In the genomic region with DNA sequence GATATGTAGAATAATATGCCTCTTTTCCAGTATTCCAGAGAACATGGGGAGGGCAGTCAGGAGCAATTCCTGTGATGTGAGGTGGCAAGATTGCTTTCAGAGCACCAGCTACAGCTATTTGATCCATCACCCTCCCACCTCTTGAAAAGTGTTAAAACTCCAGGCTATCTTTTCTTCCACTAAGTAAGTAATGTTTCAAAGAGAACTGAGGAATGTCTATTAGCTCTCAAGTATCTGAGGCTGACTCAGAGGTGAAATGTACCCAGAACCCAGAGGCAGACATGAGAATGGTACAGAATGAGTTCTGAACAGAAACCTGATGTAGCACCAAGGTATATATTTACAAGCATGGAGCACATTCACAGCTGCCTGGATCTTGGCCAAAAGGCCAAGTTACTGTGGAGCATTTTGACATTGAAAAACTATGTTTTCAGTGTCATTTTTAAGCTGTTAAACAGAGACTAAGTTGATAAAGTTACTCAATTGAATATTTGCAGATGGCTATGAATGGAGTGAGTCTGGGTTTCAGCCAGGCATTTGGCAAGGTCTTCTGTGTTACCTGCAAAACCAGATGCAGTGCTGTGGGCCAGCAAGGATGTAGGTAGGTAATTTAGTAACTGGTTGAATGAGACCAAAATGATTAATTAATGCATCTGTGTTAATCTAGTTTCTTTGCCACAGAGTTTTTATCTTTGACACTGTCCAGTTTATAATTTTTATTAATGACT, we compare ENCODE assay signal across 23 cellular contexts.
DNase-seq lines count a peak whose midpoint lies in the region; ATAC-seq and TF ChIP-seq lines count a peak whose summit lies in the region.
"Had no signal": no experiment of that assay in that cellular context is flagged by ENCODE, and none has a peak within 500 bp of the region (broad histone marks: within the 10 kb centered on the region; RNA-seq: fewer than 3 reads in every experiment).

No MANE protein-coding gene starts in this region.

- CTCF ChIA-PET in SK-N-SH (lab: Yijun Ruan, JAX) = no interaction called here

- no peak for TF ChIP-seq EP300 in SK-N-SH (IDR thresholded peaks at IDR 0.05; ENCODE audit: borderline replicate concordance in 1 of 2, low read depth in 1 of 2, low read length in 1 of 2)

- ATAC-seq in SK-N-SH treated with all-trans-retinoic acid at 6 μM for 48 hours (peak; percentile 46; the same call in 2 of the 3 replicates), lung (ENCODE audit: insufficient read depth, low FRiP score) (peak; percentile 28)
- ATAC-seq: GM12878; GM23338; natural killer cell treated with Interleukin-12 subunit alpha and Interleukin-12 subunit beta and Interleukin-15 and Interleukin-18, amount 100 ng/mL, for 72 hours; stimulated activated effector memory CD8-positive, alpha-beta T cell treated with anti-CD3 and anti-CD28 coated beads, Interleukin-12 subunit alpha, Interleukin-12 subunit beta, amount 100 ng/mL, for 72 hours had no signal

- peaks cover 0 to 4% of the 10 kb centered on the region in 2 experiments; a peak in 3 of 4 replicates for H3K4me1 ChIP-seq in SK-N-SH (ENCODE audit: control insufficient read depth in 1 of 2, insufficient read depth in 2 of 2, low read depth in 1 of 2, low read length in 1 of 2)
- no peaks in the 10 kb centered on the region for H3K4me1 ChIP-seq in lung (ENCODE audit: control insufficient read depth in 2 of 2, insufficient read depth in 2 of 2, low read length in 2 of 2)

- H3K27ac ChIP-seq in SK-N-SH (ENCODE audit: low read depth in 2 of 2, low read length in 1 of 2) (no peak overlapping the region), lung (ENCODE audit: low read depth in 1 of 2, low read length in 1 of 2) (no peak overlapping the region)
- H3K27ac ChIP-seq: BLaER1 treated with 17β-estradiol and CSF1 and Interleukin-3, amounts not matched to agents 10 nM and 100 nM had no signal

- no peaks in the 10 kb centered on the region for H3K36me3 Mint-ChIP-seq in type B pancreatic cell
- no peaks in the 10 kb centered on the region for H3K36me3 Mint-ChIP-seq in T-helper 2 cell treated with Interferon-gamma antibody and Interleukin-4, amounts not matched to agents 5 μg/mL and 100 μg/mL, for 36 hours (ENCODE audit: low read depth)
- H3K36me3 Mint-ChIP-seq: natural killer cell treated with Interleukin-12 subunit alpha and Interleukin-12 subunit beta and Interleukin-15 and Interleukin-18, amount 100 ng/mL, for 72 hours; stimulated activated effector memory CD8-positive, alpha-beta T cell treated with anti-CD3 and anti-CD28 coated beads, Interleukin-12 subunit alpha, Interleukin-12 subunit beta, amount 100 ng/mL, for 72 hours had no signal

- no peak for DNase-seq in SK-N-SH
- peak; percentile 19 for DNase-seq in astrocyte of the spinal cord (ENCODE audit: low read depth, low spot score)
- no peak for DNase-seq in lung (ENCODE audit: low spot score)
- no peak for DNase-seq in type B pancreatic cell (ENCODE audit: extremely low spot score, unreplicated experiment)
- no peak for DNase-seq in T-helper 2 cell treated with Interferon-gamma antibody and Interleukin-4, amounts not matched to agents 5 μg/mL and 100 μg/mL, for 36 hours (ENCODE audit: low spot score)
- DNase-seq in GM13977 (ENCODE audit: low spot score) = no peak
- DNase-seq in NCI-H2227 treated with DMSO at 0.1 percent for 48 hours (lab: John Stamatoyannopoulos, UW) = no peak
- DNase-seq: activated CD4-positive, alpha-beta T cell treated with anti-CD3 and anti-CD28 coated beads, Interleukin-2, amount 50 U/mL, for 4 hours; activated CD8-positive, alpha-beta memory T cell treated with anti-CD3 and anti-CD28 coated beads, Interleukin-2, amount 50 U/mL, for 48 hours; activated effector memory CD4-positive, alpha-beta T cell treated with anti-CD3 and anti-CD28 coated beads, Interleukin-2, amount 50 U/mL, for 16 hours; amniotic stem cell; central memory CD4-positive, alpha-beta T cell; erythroblast; foreskin melanocyte; kidney; midbrain; NCI-H526 had no signal

- no peaks in the 10 kb centered on the region for H3K36me3 ChIP-seq in SK-N-SH (replicated peaks in 1 of 2; ENCODE audit: control insufficient read depth in 1 of 2, insufficient read depth in 2 of 2, low read length in 1 of 2)
- H3K36me3 ChIP-seq in lung (ENCODE audit: control insufficient read depth in 2 of 2, insufficient read depth in 2 of 2, low read length in 2 of 2) = no peaks in the 10 kb centered on the region
- H3K36me3 ChIP-seq: BLaER1 treated with 17β-estradiol and CSF1 and Interleukin-3, amounts not matched to agents 10 nM and 100 nM had no signal

- no peak for TF ChIP-seq RAD21 in SK-N-SH (IDR thresholded peaks at IDR 0.05; ENCODE audit: low read length)

- H3K27me3 Mint-ChIP-seq in type B pancreatic cell = no peaks in the 10 kb centered on the region
- H3K27me3 Mint-ChIP-seq in T-helper 2 cell treated with Interferon-gamma antibody and Interleukin-4, amounts not matched to agents 5 μg/mL and 100 μg/mL, for 36 hours (ENCODE audit: low read depth) = no peaks in the 10 kb centered on the region

- no peaks in the 10 kb centered on the region for H3K9me2 ChIP-seq in SK-N-SH

- no peak overlapping the region for H3K9ac ChIP-seq in SK-N-SH
- H3K9ac ChIP-seq: BLaER1 treated with 17β-estradiol and CSF1 and Interleukin-3, amounts not matched to agents 10 nM and 100 nM had no signal

- no peaks in the 10 kb centered on the region for H4K20me1 ChIP-seq in SK-N-SH (ENCODE audit: insufficient read depth)
- H4K20me1 ChIP-seq: BLaER1 treated with 17β-estradiol and CSF1 and Interleukin-3, amounts not matched to agents 10 nM and 100 nM had no signal

- peaks cover 5% of the 10 kb centered on the region for H3K4me1 Mint-ChIP-seq in type B pancreatic cell (ENCODE audit: unreplicated experiment)
- H3K4me1 Mint-ChIP-seq in T-helper 2 cell treated with Interferon-gamma antibody and Interleukin-4, amounts not matched to agents 5 μg/mL and 100 μg/mL, for 36 hours (ENCODE audit: low read depth) = peaks cover 41% of the 10 kb centered on the region

- in situ Hi-C loops in astrocyte of the spinal cord (cut with HindIII; ENCODE audit: low sequenced_read_pairs) = no loop called here
- in situ Hi-C loops in GM13977 (cut with MboI; ENCODE audit: low pct_unique_long_range_greater_than_20kb, low sequenced_read_pairs, unreplicated experiment) = no loop called here

- no peaks in the 10 kb centered on the region for H3K9me3 Mint-ChIP-seq in type B pancreatic cell
- H3K9me3 Mint-ChIP-seq in T-helper 2 cell treated with Interferon-gamma antibody and Interleukin-4, amounts not matched to agents 5 μg/mL and 100 μg/mL, for 36 hours = peaks cover 2% of the 10 kb centered on the region
- H3K9me3 Mint-ChIP-seq: GM23338; stimulated activated effector memory CD8-positive, alpha-beta T cell treated with anti-CD3 and anti-CD28 coated beads, Interleukin-12 subunit alpha, Interleukin-12 subunit beta, amount 100 ng/mL, for 72 hours had no signal

- H3K4me3 Mint-ChIP-seq in type B pancreatic cell = no peak overlapping the region
- no peak overlapping the region for H3K4me3 Mint-ChIP-seq in T-helper 2 cell treated with Interferon-gamma antibody and Interleukin-4, amounts not matched to agents 5 μg/mL and 100 μg/mL, for 36 hours
- H3K4me3 Mint-ChIP-seq: GM23338; natural killer cell treated with Interleukin-12 subunit alpha and Interleukin-12 subunit beta and Interleukin-15 and Interleukin-18, amount 100 ng/mL, for 72 hours; stimulated activated effector memory CD8-positive, alpha-beta T cell treated with anti-CD3 and anti-CD28 coated beads, Interleukin-12 subunit alpha, Interleukin-12 subunit beta, amount 100 ng/mL, for 72 hours had no signal

- peaks cover 4% of the 10 kb centered on the region for H3F3A ChIP-seq in SK-N-SH (replicated peaks; ENCODE audit: insufficient read depth)

- H3K9me3 ChIP-seq in SK-N-SH = no peaks in the 10 kb centered on the region
- no peaks in the 10 kb centered on the region for H3K9me3 ChIP-seq in lung (ENCODE audit: control insufficient read depth in 2 of 2, insufficient read depth in 1 of 2, low read length in 1 of 2)

- H3K27me3 ChIP-seq in SK-N-SH (ENCODE audit: insufficient read depth) (no peaks in the 10 kb centered on the region), lung (ENCODE audit: control insufficient read depth, insufficient read depth) (no peaks in the 10 kb centered on the region)
- H3K27me3 ChIP-seq: BLaER1 treated with 17β-estradiol and CSF1 and Interleukin-3, amounts not matched to agents 10 nM and 100 nM had no signal

- H3K4me3 ChIP-seq in SK-N-SH (ENCODE audit: low read depth in 2 of 2, low read length in 1 of 2) = no peak overlapping the region
- no peak overlapping the region for H3K4me3 ChIP-seq in astrocyte of the spinal cord (ENCODE audit: low read depth, low read length)
- H3K4me3 ChIP-seq in lung = no peak overlapping the region
- H3K4me3 ChIP-seq: BLaER1 treated with 17β-estradiol and CSF1 and Interleukin-3, amounts not matched to agents 10 nM and 100 nM; GM12878; GM23338 had no signal

- H3K27ac Mint-ChIP-seq in type B pancreatic cell = peak overlapping the region; percentile 21
- H3K27ac Mint-ChIP-seq in T-helper 2 cell treated with Interferon-gamma antibody and Interleukin-4, amounts not matched to agents 5 μg/mL and 100 μg/mL, for 36 hours = no peak overlapping the region
- H3K27ac Mint-ChIP-seq: GM23338; natural killer cell treated with Interleukin-12 subunit alpha and Interleukin-12 subunit beta and Interleukin-15 and Interleukin-18, amount 100 ng/mL, for 72 hours; stimulated activated effector memory CD8-positive, alpha-beta T cell treated with anti-CD3 and anti-CD28 coated beads, Interleukin-12 subunit alpha, Interleukin-12 subunit beta, amount 100 ng/mL, for 72 hours had no signal

- no peaks in the 10 kb centered on the region for H3K79me2 ChIP-seq in SK-N-SH (ENCODE audit: insufficient read depth)

- POLR2A ChIA-PET in SK-N-SH (lab: Yijun Ruan, JAX) = no interaction called here

- TF ChIP-seq CTCF in SK-N-SH (IDR thresholded peaks at IDR 0.05) (no peak), astrocyte of the spinal cord (IDR thresholded peaks at IDR 0.05; ENCODE audit: low read depth, low read length) (no peak), lung (IDR thresholded peaks at IDR 0.05; ENCODE audit: control extremely low read depth, extremely low read depth) (no peak), type B pancreatic cell (conservative IDR thresholded peaks at IDR 0.05) (no peak), GM13977 (IDR thresholded peaks at IDR 0.05; ENCODE audit: extremely low read depth, insufficient read depth, missing control alignments) (no peak)

- H2AFZ ChIP-seq in SK-N-SH (ENCODE audit: low read depth) = no peak overlapping the region
- H2AFZ ChIP-seq: GM23338 had no signal

- no peak overlapping the region for H3K4me2 ChIP-seq in SK-N-SH
- H3K4me2 ChIP-seq: GM23338 had no signal

TF ChIP-seq in SK-N-SH treated with all-trans-retinoic acid at 6 μM for 48 hours, 23 proteins besides CTCF, POLR2A, EP300 and RAD21:
- TF ChIP-seq RARB (CRISPR knock-in tag; IDR thresholded peaks at IDR 0.05) = no peak
TF ChIP-seq in SK-N-SH treated with all-trans-retinoic acid at 6 μM for 48 hours: peak in this region for 0.

TF ChIP-seq in SK-N-SH, 30 proteins besides CTCF, POLR2A, EP300 and RAD21 (continues in another document):
- TF ChIP-seq ELF1 (IDR thresholded peaks at IDR 0.05) = no peak
- TF ChIP-seq GATA2 (CRISPR knock-in tag; IDR thresholded peaks at IDR 0.05) = no peak
